Comparison of ENCODE assay signal across 1 cellular context in genomic region chr16:88773812-88774291, GRCh38.
TF ChIP-seq lines count a peak whose summit lies in the region.

No MANE protein-coding gene starts in this region.

TF ChIP-seq in K562, 482 proteins besides CTCF, POLR2A, EP300 and RAD21 (continued from another document and continues in another):
- TF ChIP-seq SREBF1 (IDR thresholded peaks at IDR 0.05; ENCODE audit: borderline replicate concordance, low read depth, low read length) (peak; percentile 39; the same call in 1 of the 2 replicates), ZNF445 (CRISPR knock-in tag; IDR thresholded peaks at IDR 0.05; ENCODE audit: low read depth) (no peak), RBM22 (IDR thresholded peaks at IDR 0.05; ENCODE audit: low read depth, low read length, poor library complexity, severe bottlenecking) (no peak), BRD9 (IDR thresholded peaks at IDR 0.05; ENCODE audit: low read depth, partially characterized antibody) (no peak), ZNF311 (CRISPR knock-in tag; IDR thresholded peaks at IDR 0.05) (no peak), FOXJ2 (tag; IDR thresholded peaks at IDR 0.05) (peak; percentile 66; the same call in 1 of the 2 replicates), FOS (IDR thresholded peaks at IDR 0.05; ENCODE audit: extremely low read depth, insufficient read length) (no peak), ERF (CRISPR knock-in tag; IDR thresholded peaks at IDR 0.05) (peak; percentile 87; the same call in 1 of the 2 replicates), SNRNP70 (optimal IDR thresholded peaks at IDR 0.05; ENCODE audit: low read depth, low read length) (no peak), GMEB1 (CRISPR knock-in tag; IDR thresholded peaks at IDR 0.05) (0 out of 2 replicates have a peak, but pooled peaks have one; percentile 34), ZHX1 (conservative IDR thresholded peaks at IDR 0.05; ENCODE audit: low read length) (no peak), CAMTA2 (CRISPR knock-in tag; conservative IDR thresholded peaks at IDR 0.05) (no peak), BRF2 (IDR thresholded peaks at IDR 0.05; ENCODE audit: borderline replicate concordance, insufficient read depth, insufficient read length) (no peak), REST (CRISPR knock-in tag; IDR thresholded peaks at IDR 0.05; ENCODE audit: low read depth) (peak; percentile 88; the same call in 1 of the 2 replicates), BCOR (IDR thresholded peaks at IDR 0.05) (peak; percentile 80), SMAD1 (IDR thresholded peaks at IDR 0.05; ENCODE audit: low read depth, low read length, partially characterized antibody) (peak; percentile 22), ZNF316 (IDR thresholded peaks at IDR 0.05) (no peak), PCBP2 (IDR thresholded peaks at IDR 0.05; ENCODE audit: low read depth, low read length, poor library complexity, severe bottlenecking) (no peak), TRIM24 (IDR thresholded peaks at IDR 0.05) (peak; percentile 85 to 87), ZZZ3 (IDR thresholded peaks at IDR 0.05) (no peak), ZNF644 (tag; IDR thresholded peaks at IDR 0.05; ENCODE audit: low read depth) (peak; percentile 72; the same call in 1 of the 2 replicates), ZEB2 (IDR thresholded peaks at IDR 0.05) (peak; percentile 85), ZNF57 (CRISPR knock-in tag; IDR thresholded peaks at IDR 0.05) (no peak), RNF2 (IDR thresholded peaks at IDR 0.05) (peak; percentile 95), ZNF444 (CRISPR knock-in tag; IDR thresholded peaks at IDR 0.05) (0 out of 2 replicates have a peak, but pooled peaks have one; percentile 62), BCLAF1 (IDR thresholded peaks at IDR 0.05; ENCODE audit: borderline replicate concordance in 1 of 2, control insufficient read depth in 1 of 2, low read depth in 2 of 2, low read length in 1 of 2) (peak in 1 of 2 experiments; percentile 63; a peak in 1 of 4 replicates), FOSL1 (tag; conservative IDR thresholded peaks at IDR 0.05) (peak; percentile 72), NEUROD1 (IDR thresholded peaks at IDR 0.05; ENCODE audit: borderline replicate concordance, low read depth, low read length, partially characterized antibody) (peak; percentile 93), ZFP1 (CRISPR knock-in tag; IDR thresholded peaks at IDR 0.05) (no peak), RBM15 (IDR thresholded peaks at IDR 0.05; ENCODE audit: insufficient read depth, low read length) (no peak), USF1 (CRISPR knock-in tag; IDR thresholded peaks at IDR 0.05) (peak; percentile 38; the same call in 1 of the 2 replicates), HDGF (IDR thresholded peaks at IDR 0.05) (no peak), CEBPG (CRISPR knock-in tag; IDR thresholded peaks at IDR 0.05) (no peak), CEBPG (tag; conservative IDR thresholded peaks at IDR 0.05 in 1 of 2, IDR thresholded peaks at IDR 0.05 in 1 of 2) (no peak), BRF1 (IDR thresholded peaks at IDR 0.05; ENCODE audit: borderline replicate concordance, extremely low read depth, insufficient read length) (no peak), NFE2 (IDR thresholded peaks at IDR 0.05; ENCODE audit: low read depth) (peak; percentile 52; the same call in 1 of the 2 replicates), MAX (CRISPR knock-in tag; IDR thresholded peaks at IDR 0.05) (peak; percentile 26; the same call in 1 of the 2 replicates), SMC3 (conservative IDR thresholded peaks at IDR 0.05; ENCODE audit: insufficient read depth, low read depth, low read length) (no peak), RBM14 (IDR thresholded peaks at IDR 0.05; ENCODE audit: borderline replicate concordance, insufficient read depth, low read depth, low read length) (no peak), ZBTB26 (CRISPR knock-in tag; IDR thresholded peaks at IDR 0.05) (peak; percentile 62; the same call in 1 of the 2 replicates), POLR2B (IDR thresholded peaks at IDR 0.05; ENCODE audit: low read depth, partially characterized antibody) (peak; percentile 43), ZNF217 (CRISPR knock-in tag; IDR thresholded peaks at IDR 0.05) (no peak), POLR2H (tag; IDR thresholded peaks at IDR 0.05; ENCODE audit: low read depth) (no peak), CBFA2T3 (IDR thresholded peaks at IDR 0.05) (peak; percentile 98), ARID3A (IDR thresholded peaks at IDR 0.05; ENCODE audit: borderline replicate concordance, low read depth, low read length) (no peak)
